ENCODE assay signal across 16 cellular contexts in the genomic region with DNA sequence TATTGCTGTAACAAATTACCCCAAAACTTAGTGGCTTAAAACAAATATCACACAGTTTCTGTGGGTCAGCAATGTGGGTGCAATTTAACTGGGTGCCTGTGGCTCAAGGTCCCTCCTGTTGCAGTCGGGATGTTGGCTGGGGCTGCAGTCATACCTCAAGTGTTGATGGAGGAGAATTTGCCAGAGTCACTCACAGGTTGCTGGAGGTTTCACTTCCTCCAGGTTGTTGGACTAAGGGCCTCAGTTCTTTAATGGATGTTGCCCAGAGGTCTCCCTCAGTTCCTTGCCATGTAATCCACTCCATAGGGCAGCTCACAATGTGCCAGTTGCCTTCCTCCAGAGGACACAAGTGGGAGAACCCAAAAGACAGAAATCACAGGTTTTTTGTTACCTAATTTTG.
"Had no signal": no experiment of that assay in that cellular context is flagged by ENCODE, and none has a peak within 500 bp of the region (broad histone marks: within the 10 kb centered on the region; RNA-seq: fewer than 3 reads in every experiment).

No MANE protein-coding gene starts in this region.

- H3K36me3 ChIP-seq: breast epithelium had no signal

- H3K27me3 Mint-ChIP-seq: activated CD4-positive, alpha-beta memory T cell treated with anti-CD3 and anti-CD28 coated beads, Interleukin-2, amount 10 ng/mL, durations not matched to agents 7 days and 5 days; activated naive CD8-positive, alpha-beta T cell; memory B cell; stimulated activated naive CD8-positive, alpha-beta T cell treated with anti-CD3 and anti-CD28 coated beads, Interleukin-15, Interleukin-2, amounts not matched to agents 100 ng/mL and 50 ng/mL, for 24 hours had no signal

- H3K9me3 ChIP-seq: breast epithelium, psoas muscle, testis had no signal

- H3K27me3 ChIP-seq: breast epithelium, testis had no signal

- H3K36me3 Mint-ChIP-seq: activated naive CD8-positive, alpha-beta T cell; memory B cell had no signal

- H3K4me1 ChIP-seq: breast epithelium had no signal

- DNase-seq: activated CD4-positive, alpha-beta memory T cell treated with anti-CD3 and anti-CD28 coated beads, Interleukin-2, amount 10 ng/mL, durations not matched to agents 7 days and 5 days; activated gamma-delta T cell; activated T-cell treated with anti-CD3 and anti-CD28 coated beads, Interleukin-2, amount 50 U/mL, for 48 hours; dermis blood vessel endothelial cell; endodermal cell; foreskin fibroblast; nephron progenitor cell; psoas muscle; stimulated activated CD4-positive, alpha-beta T cell treated with anti-CD3 and anti-CD28 coated beads, Interleukin-2, amount 100 ng/mL, for 48 hours; testis had no signal

- H3K4me3 Mint-ChIP-seq: activated CD4-positive, alpha-beta memory T cell treated with anti-CD3 and anti-CD28 coated beads, Interleukin-2, amount 10 ng/mL, durations not matched to agents 7 days and 5 days; endodermal cell; memory B cell; nephron progenitor cell; stimulated activated naive CD8-positive, alpha-beta T cell treated with anti-CD3 and anti-CD28 coated beads, Interleukin-15, Interleukin-2, amounts not matched to agents 100 ng/mL and 50 ng/mL, for 24 hours had no signal

- ATAC-seq: left lobe of liver, psoas muscle had no signal

- H3K4me3 ChIP-seq: breast epithelium, psoas muscle, testis had no signal

- H3K27ac ChIP-seq: breast epithelium, psoas muscle, VCaP had no signal

- H3K9me3 Mint-ChIP-seq: activated CD4-positive, alpha-beta memory T cell treated with anti-CD3 and anti-CD28 coated beads, Interleukin-2, amount 10 ng/mL, durations not matched to agents 7 days and 5 days; memory B cell; stimulated activated naive CD8-positive, alpha-beta T cell treated with anti-CD3 and anti-CD28 coated beads, Interleukin-15, Interleukin-2, amounts not matched to agents 100 ng/mL and 50 ng/mL, for 24 hours had no signal

- H3K27ac Mint-ChIP-seq: activated CD4-positive, alpha-beta memory T cell treated with anti-CD3 and anti-CD28 coated beads, Interleukin-2, amount 10 ng/mL, durations not matched to agents 7 days and 5 days; activated naive CD8-positive, alpha-beta T cell; endodermal cell; memory B cell; nephron progenitor cell; stimulated activated naive CD8-positive, alpha-beta T cell treated with anti-CD3 and anti-CD28 coated beads, Interleukin-15, Interleukin-2, amounts not matched to agents 100 ng/mL and 50 ng/mL, for 24 hours had no signal
